Comparison of ENCODE assay signal across 9 cellular contexts in the genomic region with DNA sequence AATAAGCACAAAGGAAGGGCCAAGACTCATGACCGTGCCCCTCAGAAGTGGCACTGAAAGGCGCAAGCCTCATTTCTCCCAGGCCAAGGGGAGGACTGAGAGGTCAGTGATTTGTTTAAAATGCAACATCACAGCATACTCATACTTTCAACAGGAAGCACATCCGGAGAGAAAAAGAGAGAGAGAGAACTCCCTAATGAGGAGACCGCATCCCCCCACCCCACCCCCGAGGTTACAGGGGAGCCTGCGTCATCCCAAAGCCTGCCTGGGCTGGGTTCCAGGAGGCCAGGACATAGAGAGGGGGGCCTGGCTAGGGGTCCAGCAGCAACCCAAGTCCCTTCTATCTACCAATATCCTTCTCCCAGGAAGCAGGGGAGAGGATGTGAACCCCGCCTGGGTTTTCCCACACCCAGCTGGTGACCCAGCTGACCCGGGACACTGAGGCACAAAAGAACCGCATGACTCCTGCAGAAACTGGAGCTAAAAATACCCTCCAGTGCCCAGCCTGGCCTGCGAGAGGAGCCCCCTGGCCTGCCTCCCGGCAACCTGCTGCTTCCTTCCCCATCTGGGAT. TPM values are rescaled to one million over a fixed set of nuclear protein-coding genes. Genes with fewer than 3 reads are reported as not detected.
A peak's percentile ranks its signal among the peaks of the same experiment; 100 is the strongest.
DNase-seq lines count a peak whose midpoint lies in the region; ATAC-seq, FAIRE-seq and TF ChIP-seq lines count a peak whose summit lies in the region.
"Had no signal": no experiment of that assay in that cellular context is flagged by ENCODE, and none has a peak within 500 bp of the region (broad histone marks: within the 10 kb centered on the region; RNA-seq: fewer than 3 reads in every experiment).

No MANE protein-coding gene starts in this region.

- FAIRE-seq in endothelial cell of umbilical vein (lab: Jason Lieb, UNC), result peak; percentile 86

- peak overlapping the region; percentile 93 for H3K4me2 ChIP-seq in endothelial cell of umbilical vein (ENCODE audit: insufficient read depth, low read length)

- CTCF ChIA-PET in Calu3 (lab: Charles Lee) (interaction anchor here (0.6 kb wide), 1 partner anchor 85 kb away, joined by 4 read pairs; no protein-coding TSS in a partner anchor), endothelial cell of umbilical vein (lab: Charles Lee) (interaction anchor here (0.5 to 3.0 kb wide), 4 partner anchors 8 to 261 kb away, joined by 3 to 10 read pairs (median 7); no protein-coding TSS in a partner anchor)

- H3K4me1 ChIP-seq in SJSA1 (replicated peaks), result peaks cover 72% of the 10 kb centered on the region
- H3K4me1 ChIP-seq in endothelial cell of umbilical vein (ENCODE audit: control insufficient read depth, extremely low read depth, insufficient read depth, low read length), result peaks cover 47% of the 10 kb centered on the region

- H3K27me3 Mint-ChIP-seq in Calu3 (ENCODE audit: unreplicated experiment) (no peaks in the 10 kb centered on the region), nephron (ENCODE audit: low read depth) (no peaks in the 10 kb centered on the region)

- BruUV-seq in Calu3 (replicated peaks; lab: Mats Ljungman, UMichigan) (no TSS peak), endothelial cell of umbilical vein (replicated peaks; lab: Mats Ljungman, UMichigan) (no TSS peak)

- dilution Hi-C loops in endothelial cell of umbilical vein (cut with MboI; ENCODE audit: extremely low pct_ligation_motif_present, low sequenced_read_pairs), result no loop called here

- peak overlapping the region; percentile 88 for H3K27ac ChIP-seq in SJSA1
- H3K27ac ChIP-seq in endothelial cell of umbilical vein (ENCODE audit: insufficient read depth, low read depth, low read length), result peak overlapping the region; percentile 61
- H3K27ac ChIP-seq: neutrophil had no signal

- TF ChIP-seq CTCF in Calu3 (IDR thresholded peaks at IDR 0.05; ENCODE audit: unreplicated experiment) (no peak), endothelial cell of umbilical vein (IDR thresholded peaks at IDR 0.05; ENCODE audit: extremely low read depth in 1 of 2, insufficient read depth in 1 of 2, low read depth in 1 of 2, low read length in 2 of 2) (no peak), nephron (IDR thresholded peaks at IDR 0.05; ENCODE audit: unreplicated experiment in 3 of 3) (no peak)

- no peaks in the 10 kb centered on the region for H3K27me3 ChIP-seq in SJSA1 (replicated peaks)
- no peaks in the 10 kb centered on the region for H3K27me3 ChIP-seq in endothelial cell of umbilical vein (ENCODE audit: control insufficient read depth in 2 of 2, insufficient read depth in 2 of 2, low read length in 2 of 2)

- no peak overlapping the region for H3K9ac ChIP-seq in endothelial cell of umbilical vein (replicated peaks; ENCODE audit: extremely low read depth, insufficient read depth, low read length)

- H3K4me1 Mint-ChIP-seq in Calu3 (ENCODE audit: low read depth, unreplicated experiment) (peaks cover 58% of the 10 kb centered on the region), nephron (peaks cover 65% of the 10 kb centered on the region)

- H3K36me3 Mint-ChIP-seq in Calu3 (ENCODE audit: insufficient read depth, unreplicated experiment), result peaks cover 87% of the 10 kb centered on the region
- peaks cover 36% of the 10 kb centered on the region for H3K36me3 Mint-ChIP-seq in nephron (ENCODE audit: low read depth)

- intact Hi-C loops in Calu3 (cut with micrococcal nuclease; ENCODE audit: unreplicated experiment), result loop anchor here (10.0 kb wide), 1 partner anchor 259 kb away; a partner anchor contains a TSS
- intact Hi-C loops in endothelial cell of umbilical vein (cut with micrococcal nuclease), result loop anchor here (5.0 kb wide), 1 partner anchor 41 kb away; a partner anchor contains a TSS

- POLR2A ChIA-PET in endothelial cell of umbilical vein (lab: Charles Lee), result no interaction called here

- H3K27ac Mint-ChIP-seq in Calu3 (ENCODE audit: unreplicated experiment) (no peak overlapping the region), nephron (peak overlapping the region; percentile 99 to 100 (median 100))

- peaks cover 5% of the 10 kb centered on the region for H4K20me1 ChIP-seq in endothelial cell of umbilical vein (replicated peaks; ENCODE audit: control insufficient read depth, extremely low read depth, insufficient read depth, low read length)

- H3K79me2 ChIP-seq in endothelial cell of umbilical vein (ENCODE audit: control insufficient read depth, insufficient read depth, low read length), result peaks cover 85% of the 10 kb centered on the region

- no peaks in the 10 kb centered on the region for H3K9me3 ChIP-seq in SJSA1 (replicated peaks)
- H3K9me3 ChIP-seq in endothelial cell of umbilical vein (replicated peaks; ENCODE audit: control insufficient read depth, insufficient read depth, low read length), result no peaks in the 10 kb centered on the region
- H3K9me3 ChIP-seq: neutrophil had no signal

- TF ChIP-seq POLR2A in endothelial cell of umbilical vein (IDR thresholded peaks at IDR 0.05; ENCODE audit: low read depth, low read length), result no peak

- H3K4me3 Mint-ChIP-seq in Calu3 (ENCODE audit: low read depth, unreplicated experiment) (peak overlapping the region; percentile 91), nephron (peak overlapping the region; percentile 96 to 99 (median 99))

- H3K36me3 ChIP-seq in SJSA1 (peaks cover 63% of the 10 kb centered on the region), endothelial cell of umbilical vein (ENCODE audit: control insufficient read depth in 2 of 2, extremely low read depth in 1 of 2, insufficient read depth in 2 of 2, low read length in 2 of 2) (peaks cover 8 to 36% of the 10 kb centered on the region in 2 experiments)
- H3K36me3 ChIP-seq: neutrophil had no signal

- ATAC-seq in HG03039 (IDR thresholded peaks at IDR 0.05; ENCODE audit: unreplicated experiment) (no peak), GM21526 (IDR thresholded peaks at IDR 0.05; ENCODE audit: low FRiP score, unreplicated experiment) (no peak)

- H3K9me1 ChIP-seq in endothelial cell of umbilical vein (replicated peaks; ENCODE audit: control insufficient read depth, extremely low read depth, insufficient read depth, low read length), result no peaks in the 10 kb centered on the region

- H3K9me3 Mint-ChIP-seq in Calu3 (ENCODE audit: low read depth, unreplicated experiment), result no peaks in the 10 kb centered on the region
- no peaks in the 10 kb centered on the region for H3K9me3 Mint-ChIP-seq in nephron

- no peak overlapping the region for H2AFZ ChIP-seq in endothelial cell of umbilical vein (ENCODE audit: low read depth, low read length)

- peak overlapping the region; percentile 80 for H3K4me3 ChIP-seq in SJSA1
- no peak overlapping the region for H3K4me3 ChIP-seq in endothelial cell of umbilical vein (replicated peaks in 1 of 3; ENCODE audit: insufficient read depth in 1 of 3, low read depth in 1 of 3, low read length in 3 of 3)

- DNase-seq in Calu3, result no peak
- peak; percentile 94 to 96 for DNase-seq in SJSA1 (ENCODE audit: low read depth in 1 of 2, low spot score in 2 of 2)
- peak; percentile 53 for DNase-seq in endothelial cell of umbilical vein (ENCODE audit: low read depth, low spot score)
- DNase-seq in NCI-H2107 treated with DMSO at 0.1 percent for 48 hours (lab: John Stamatoyannopoulos, UW; ENCODE audit: unreplicated experiment), result no peak
- DNase-seq in SK-N-DZ (ENCODE audit: low spot score), result no peak

TF ChIP-seq in endothelial cell of umbilical vein, 7 proteins besides CTCF, POLR2A, EP300 and RAD21:
- peak; percentile 44 for TF ChIP-seq FOS (IDR thresholded peaks at IDR 0.05; ENCODE audit: borderline replicate concordance, insufficient read depth, low read length)
- peak; percentile 63 for TF ChIP-seq POLR2AphosphoS5 (IDR thresholded peaks at IDR 0.05; ENCODE audit: insufficient read depth, low read depth, low read length)
- TF ChIP-seq GATA2 (IDR thresholded peaks at IDR 0.05; ENCODE audit: insufficient read depth, insufficient read length, low read depth, low read length), result no peak

RNA-seq across cellular contexts. Expression of a gene that starts 3.8 kb away (rescaled TPM):
- total RNA-seq in Calu3 (2022), result 172 and 178 TPM in 2 replicates
- total RNA-seq in SJSA1 (2014; rRNA removed; shearing (Covaris generic)), result 82.0 and 118 TPM in 2 replicates
- 261 and 262 TPM in 2 replicates for total RNA-seq in endothelial cell of umbilical vein
- polyA plus RNA-seq in endothelial cell of umbilical vein, result 259 and 277 TPM in 2 replicates
- polyA plus RNA-seq in endothelial cell of umbilical vein (2011; cell fraction: cytosol; rRNA removed), result 219 and 257 TPM in 2 replicates
- 481 and 548 TPM in 2 replicates for polyA plus RNA-seq in endothelial cell of umbilical vein (2011; cell fraction: nucleus; rRNA removed)
- polyA plus RNA-seq in endothelial cell of umbilical vein (2012), result 120 and 135 TPM in 2 replicates
- polyA minus RNA-seq in endothelial cell of umbilical vein, result 225 and 233 TPM in 2 replicates
- 116 TPM for polyA minus RNA-seq in endothelial cell of umbilical vein (2011; cell fraction: cytosol; rRNA and poly(A)+ RNA removed)
- polyA minus RNA-seq in endothelial cell of umbilical vein (2011; cell fraction: nucleus; rRNA and poly(A)+ RNA removed), result 119 and 139 TPM in 2 replicates
- 194 and 221 TPM in 2 replicates for polyA plus RNA-seq in SK-N-DZ (2014; cell fraction: cytosol; rRNA removed)
- 262 and 293 TPM in 2 replicates for polyA plus RNA-seq in SK-N-DZ (2014; cell fraction: nucleus; rRNA removed)

RNA-seq across cellular contexts. Expression of a gene that starts 40.7 kb away (rescaled TPM):
- total RNA-seq in Calu3 (2022) (113 and 114 TPM in 2 replicates), endothelial cell of umbilical vein (96.6 and 99.8 TPM in 2 replicates)
- 22.0 and 23.8 TPM in 2 replicates for total RNA-seq in SJSA1 (2014; rRNA removed; shearing (Covaris generic))
- polyA plus RNA-seq in endothelial cell of umbilical vein, result 72.5 and 88.8 TPM in 2 replicates
- polyA plus RNA-seq in endothelial cell of umbilical vein (2011; cell fraction: cytosol; rRNA removed), result 51.8 and 64.2 TPM in 2 replicates
- polyA plus RNA-seq in endothelial cell of umbilical vein (2011; cell fraction: nucleus; rRNA removed), result 67.8 and 78.0 TPM in 2 replicates
- 63.0 and 73.8 TPM in 2 replicates for polyA plus RNA-seq in endothelial cell of umbilical vein (2012)
- 54.4 and 68.6 TPM in 2 replicates for polyA minus RNA-seq in endothelial cell of umbilical vein
- polyA minus RNA-seq in endothelial cell of umbilical vein (2011; cell fraction: cytosol; rRNA and poly(A)+ RNA removed), result 21.9 TPM
- polyA minus RNA-seq in endothelial cell of umbilical vein (2011; cell fraction: nucleus; rRNA and poly(A)+ RNA removed), result 30.2 and 34.5 TPM in 2 replicates
- polyA plus RNA-seq in SK-N-DZ (2014; cell fraction: cytosol; rRNA removed), result 19.0 and 26.8 TPM in 2 replicates
- 14.0 and 27.5 TPM in 2 replicates for polyA plus RNA-seq in SK-N-DZ (2014; cell fraction: nucleus; rRNA removed)

Comparison
In these comparisons a context has a peak if more than half of its experiments do, and no peak if none do; other contexts are left out.
1. DNase-seq: peak in SJSA1 (2 of 2) and endothelial cell of umbilical vein (single experiment); none in Calu3 (single experiment), NCI-H2107 treated with DMSO at 0.1 percent for 48 hours (single experiment) and SK-N-DZ (single experiment).